Comparison of ENCODE assay signal across 8 cellular contexts in genomic region chr1:43453442-43454269, GRCh38. TPM values are rescaled to one million over a fixed set of nuclear protein-coding genes. Genes with fewer than 3 reads are reported as not detected.
A peak's percentile ranks its signal among the peaks of the same experiment; 100 is the strongest.
DNase-seq lines count a peak whose midpoint lies in the region; ATAC-seq and TF ChIP-seq lines count a peak whose summit lies in the region.

Gene HYI (minus strand): TSS chr1:43453931. CDS start chr1:43453793, 138 bp downstream.

- no peak for TF ChIP-seq CTCF in Caco-2 (IDR thresholded peaks at IDR 0.05; ENCODE audit: insufficient read depth in 1 of 2, low read depth in 1 of 2, low read length in 1 of 2, severe bottlenecking in 1 of 2, unreplicated experiment in 1 of 2)
- TF ChIP-seq CTCF in epithelial cell of esophagus (IDR thresholded peaks at IDR 0.05; ENCODE audit: insufficient read depth, low read depth, low read length, missing control alignments) = no peak

- no peaks in the 10 kb centered on the region for H3K79me2 ChIP-seq in Karpas-422 (ENCODE audit: low read length)

- H3K4me1 Mint-ChIP-seq in Caco-2 (ENCODE audit: low read depth, unreplicated experiment) = peaks cover 16% of the 10 kb centered on the region

- no peaks in the 10 kb centered on the region for H4K20me1 ChIP-seq in Karpas-422 (ENCODE audit: insufficient read depth, low read depth, low read length)

- BruUV-seq in Caco-2 (replicated peaks; lab: Mats Ljungman, UMichigan) = no TSS peak

- H3K9me2 ChIP-seq in Karpas-422 (replicated peaks; ENCODE audit: insufficient read depth, low read length) = no peaks in the 10 kb centered on the region

- intact Hi-C loops in Caco-2 (cut with micrococcal nuclease; ENCODE audit: unreplicated experiment) = loop anchor here (1.0 to 5.0 kb wide), 2 partner anchors 22 to 69 kb away; no protein-coding TSS in a partner anchor

- no peak within 1 kb of the TSS for H3K4me2 ChIP-seq in Karpas-422 (ENCODE audit: low read depth, low read length, poor library complexity, severe bottlenecking)

- H3K27me3 ChIP-seq in Caco-2 (replicated peaks; ENCODE audit: control insufficient read depth, insufficient read depth, low read length) = no peaks in the 10 kb centered on the region
- H3K27me3 ChIP-seq in Karpas-422 (ENCODE audit: low read length) = no peaks in the 10 kb centered on the region

- POLR2A ChIA-PET in Caco-2 (lab: Charles Lee) = interaction anchor here (1.4 to 2.6 kb wide), 3 partner anchors 95 to 197 kb away, joined by 5 to 9 read pairs (median 7); partner anchors contain the start of genes CDC20 and KDM4A

- H3K4me1 ChIP-seq in Caco-2 (peaks cover 11% of the 10 kb centered on the region), Karpas-422 (ENCODE audit: low read length) (no peaks in the 10 kb centered on the region)

- peaks cover 53% of the 10 kb centered on the region for H3K36me3 Mint-ChIP-seq in Caco-2 (ENCODE audit: insufficient read depth, unreplicated experiment)

- H3K27ac ChIP-seq in Karpas-422 (ENCODE audit: low read length) = no peak within 1 kb of the TSS

- H3K27me3 Mint-ChIP-seq in Caco-2 (ENCODE audit: insufficient read depth, unreplicated experiment) = no peaks in the 10 kb centered on the region

- H3K9me3 ChIP-seq in Caco-2 (no peaks in the 10 kb centered on the region), Karpas-422 (ENCODE audit: low read length) (no peaks in the 10 kb centered on the region)

- H3K36me3 ChIP-seq in Caco-2 (ENCODE audit: control insufficient read depth, insufficient read depth, low read length) (no peaks in the 10 kb centered on the region; the same call in 1 of the 2 replicates), Karpas-422 (ENCODE audit: insufficient read depth, low read length) (0 out of 2 replicates have a peak, but pooled peaks cover 6% of the 10 kb centered on the region)

- peak; percentile 43 for ATAC-seq in HG03439 (IDR thresholded peaks at IDR 0.05; ENCODE audit: unreplicated experiment)

- CTCF ChIA-PET in Caco-2 (lab: Charles Lee) = interaction anchor here (1.3 kb wide), 1 partner anchor 39 kb away, joined by 3 read pairs; no protein-coding TSS in a partner anchor

- no peaks in the 10 kb centered on the region for H3K9me3 Mint-ChIP-seq in Caco-2 (ENCODE audit: unreplicated experiment)

- peak; percentile 86 to 90 for DNase-seq in Caco-2
- DNase-seq in NOMO-1 treated with DMSO at 0.1 percent for 48 hours (lab: John Stamatoyannopoulos, UW; ENCODE audit: unreplicated experiment) = peak; percentile 93
- DNase-seq in activated T-cell treated with anti-CD3 and anti-CD28 coated beads for 4 hours = peak; percentile 33
- DNase-seq in epithelial cell of esophagus (ENCODE audit: low read depth) = peak; percentile 84
- DNase-seq in midbrain (lab: John Stamatoyannopoulos, UW) = peak; percentile 85
- peak; percentile 44 to 50 for DNase-seq in stimulated activated CD8-positive, alpha-beta memory T cell treated with anti-CD3 and anti-CD28 coated beads, Interleukin-15, amount 100 ng/mL, for 48 hours (ENCODE audit: low read depth in 2 of 2)
- no peak for DNase-seq in Karpas-422

- peak within 1 kb of the TSS; percentile 59 for H3K4me3 ChIP-seq in Caco-2 (ENCODE audit: low read depth, low read length)
- H3K4me3 ChIP-seq in epithelial cell of esophagus (ENCODE audit: low read length) = peak within 1 kb of the TSS; percentile 49
- no peak within 1 kb of the TSS for H3K4me3 ChIP-seq in Karpas-422 (ENCODE audit: low read length)

- H2AFZ ChIP-seq in Karpas-422 (ENCODE audit: low read length) = no peak within 1 kb of the TSS

- H3K9ac ChIP-seq in Karpas-422 (ENCODE audit: low read length) = no peak within 1 kb of the TSS

- H3K27ac Mint-ChIP-seq in Caco-2 (ENCODE audit: unreplicated experiment) = peak within 1 kb of the TSS; percentile 88

- H3K4me3 Mint-ChIP-seq in Caco-2 (ENCODE audit: unreplicated experiment) = peak within 1 kb of the TSS; percentile 93

RNA-seq across cellular contexts. Expression of gene HYI, which starts in this region (rescaled TPM):
- total RNA-seq in Caco-2 (2022) = 34.5 and 35.4 TPM in 2 replicates
- total RNA-seq in Karpas-422 (2014; rRNA removed; shearing (Covaris generic); ENCODE audit: low replicate concordance) = not detected in 2 replicates

Comparison
In these comparisons a context has a peak if more than half of its experiments do, and no peak if none do; other contexts are left out.
1. RNA of gene HYI (total RNA-seq): 34.5 to 35.4 TPM in Caco-2; not detected in Karpas-422; every median in the first group is over 10 times any median in the second.